In genomic region chr18:9047715-9048114, GRCh38 we compare ENCODE assay signal across 29 cellular contexts.
"Had no signal": no experiment of that assay in that cellular context is flagged by ENCODE, and none has a peak within 500 bp of the region (broad histone marks: within the 10 kb centered on the region; RNA-seq: fewer than 3 reads in every experiment).

No MANE protein-coding gene starts in this region.

- FAIRE-seq: astrocyte had no signal

- DNase-seq: activated B cell treated with CpG ODN at 0.5 μM for 24 hours; activated CD4-positive, alpha-beta memory T cell treated with anti-CD3 and anti-CD28 coated beads for 36 hours; activated CD4-positive, alpha-beta T cell treated with anti-CD3 and anti-CD28 coated beads for 4 hours; activated CD4-positive, alpha-beta T cell treated with anti-CD3 and anti-CD28 coated beads, Interleukin-2, amount 50 U/mL, for 1 hour; activated CD4-positive, CD25-positive, alpha-beta regulatory T cell treated with anti-CD3 and anti-CD28 coated beads, Interleukin-2, amount 50 U/mL, for 72 hours; activated CD8-positive, alpha-beta memory T cell treated with anti-CD3 and anti-CD28 coated beads, Interleukin-2, amount 50 U/mL, for 4 hours; activated gamma-delta T cell treated with Interleukin-2 at 50 U/mL for 16 hours; activated naive CD4-positive, alpha-beta T cell treated with anti-CD3 and anti-CD28 coated beads for 36 hours; activated T-cell treated with anti-CD3 and anti-CD28 coated beads for 4 hours; activated T-cell treated with anti-CD3 and anti-CD28 coated beads, Interleukin-2, amount 50 U/mL, for 4 hours; adrenal gland; body of pancreas; Karpas-422; NCI-H1105; NCI-H1417 treated with DMSO at 0.1 percent for 48 hours; NCI-H187 treated with DMSO at 0.1 percent for 48 hours; NCI-H2081; NCI-H345; NCI-H524 treated with DMSO at 0.1 percent for 48 hours; OCI-M1; Right ventricle myocardium superior; SW 1271; T-helper 2 cell; T-helper 9 cell had no signal

- H3K36me3 ChIP-seq: adrenal gland, breast epithelium had no signal

- H3K4me1 ChIP-seq: adrenal gland, body of pancreas, breast epithelium had no signal

- ATAC-seq: activated naive CD4-positive, alpha-beta T cell treated with anti-CD3 and anti-CD28 coated beads, Interleukin-2, amount 50 U/mL, for 72 hours; activated T-cell treated with anti-CD3 and anti-CD28 coated beads, Interleukin-2, amount 50 U/mL, for 4 hours; body of pancreas had no signal

- H3K4me3 ChIP-seq: adrenal gland, body of pancreas, breast epithelium had no signal

- H3K27ac ChIP-seq: adrenal gland, body of pancreas, breast epithelium, VCaP had no signal

- H3K4me3 Mint-ChIP-seq: activated B cell treated with CpG ODN at 0.5 μM for 24 hours; activated CD4-positive, alpha-beta memory T cell treated with anti-CD3 and anti-CD28 coated beads for 36 hours; activated naive CD4-positive, alpha-beta T cell treated with anti-CD3 and anti-CD28 coated beads for 36 hours; activated T-cell treated with anti-CD3 and anti-CD28 coated beads, Interleukin-2, amount 50 U/mL, for 4 hours; activated T-helper 1 cell treated with anti-CD3 and anti-CD28 coated beads, Interleukin-12 subunit alpha, Interleukin-12 subunit beta, Interleukin-2, Interleukin-4 antibody, amounts not matched to agents 30 ng/mL and 10 ng/mL and 1 ng/mL, durations not matched to agents 14 hours and 24 hours and 36 hours had no signal

- H3K9me3 ChIP-seq: adrenal gland had no signal

- H3K27me3 Mint-ChIP-seq: activated B cell treated with CpG ODN at 0.5 μM for 24 hours had no signal

- H3K27ac Mint-ChIP-seq: activated B cell treated with CpG ODN at 0.5 μM for 24 hours; activated CD4-positive, alpha-beta memory T cell treated with anti-CD3 and anti-CD28 coated beads for 36 hours; activated naive CD4-positive, alpha-beta T cell treated with anti-CD3 and anti-CD28 coated beads for 36 hours; activated naive CD4-positive, alpha-beta T cell treated with anti-CD3 and anti-CD28 coated beads, Interleukin-2, amount 50 U/mL, for 72 hours; activated T-helper 1 cell treated with anti-CD3 and anti-CD28 coated beads, Interleukin-12 subunit alpha, Interleukin-12 subunit beta, Interleukin-2, Interleukin-4 antibody, amounts not matched to agents 30 ng/mL and 10 ng/mL and 1 ng/mL, durations not matched to agents 14 hours and 24 hours and 36 hours had no signal

- H3K27me3 ChIP-seq: adrenal gland, body of pancreas, breast epithelium had no signal
